Comparison of ENCODE assay signal across 13 cellular contexts in genomic region chrX:13697440-13697839, GRCh38. TPM values are rescaled to one million over a fixed set of nuclear protein-coding genes. Genes with fewer than 3 reads are reported as not detected.
A peak's percentile ranks its signal among the peaks of the same experiment; 100 is the strongest.
DNase-seq lines count a peak whose midpoint lies in the region; ATAC-seq, FAIRE-seq and TF ChIP-seq lines count a peak whose summit lies in the region.
"Had no signal": no experiment of that assay in that cellular context is flagged by ENCODE, and none has a peak within 500 bp of the region (broad histone marks: within the 10 kb centered on the region; RNA-seq: fewer than 3 reads in every experiment).

No MANE protein-coding gene starts in this region.

- DNase-seq in GM12892 (ENCODE audit: insufficient read length) (no peak), NCI-H1105 (lab: John Stamatoyannopoulos, UW) (no peak), dermis blood vessel endothelial cell (no peak), HAP-1 (ENCODE audit: low spot score in 2 of 2) (no peak)
- DNase-seq in central memory CD8-positive, alpha-beta T cell (ENCODE audit: low spot score in 2 of 2), result no peak
- DNase-seq in stimulated activated CD4-positive, alpha-beta T cell treated with anti-CD3 and anti-CD28 coated beads, Interleukin-4, amount 100 ng/mL, for 4 hours, result no peak
- DNase-seq: amniotic stem cell, foreskin fibroblast, H9, NCI-H1694 had no signal

- ATAC-seq in GM21423 (IDR thresholded peaks at IDR 0.05; ENCODE audit: unreplicated experiment) (peak; percentile 56), HG03442 (IDR thresholded peaks at IDR 0.05; ENCODE audit: unreplicated experiment) (peak; percentile 56)
- peak; percentile 79 for ATAC-seq in central memory CD8-positive, alpha-beta T cell (replicated peaks; ENCODE audit: extremely low read depth, poor library complexity, severe bottlenecking)

- H3K27ac Mint-ChIP-seq in central memory CD8-positive, alpha-beta T cell (ENCODE audit: low read depth), result peak overlapping the region; percentile 82
- H3K27ac Mint-ChIP-seq: H9; T-helper 1 cell treated with Interleukin-12 subunit alpha and Interleukin-12 subunit beta and Interleukin-4 antibody, amounts not matched to agents 30 μg/mL and 1 μg/mL, for 36 hours had no signal

- H3K4me3 ChIP-seq in HAP-1, result no peak overlapping the region

- TF ChIP-seq POLR2A in GM12892 (IDR thresholded peaks at IDR 0.05; ENCODE audit: low read depth, low read length), result no peak

- H3K4me3 Mint-ChIP-seq in central memory CD8-positive, alpha-beta T cell, result peak overlapping the region; percentile 61
- H3K4me3 Mint-ChIP-seq: H9; T-helper 1 cell treated with Interleukin-12 subunit alpha and Interleukin-12 subunit beta and Interleukin-4 antibody, amounts not matched to agents 30 μg/mL and 1 μg/mL, for 36 hours had no signal

- in situ Hi-C loops in HAP-1 (cut with MboI; ENCODE audit: low sequenced_read_pairs), result no loop called here

- no peaks in the 10 kb centered on the region for H3K27me3 Mint-ChIP-seq in central memory CD8-positive, alpha-beta T cell

- no peaks in the 10 kb centered on the region for H3K27me3 ChIP-seq in HAP-1 (ENCODE audit: low read depth)

- peak; percentile 83 for FAIRE-seq in GM12892 (lab: Jason Lieb, UNC)

- peaks cover 8% of the 10 kb centered on the region for H3K4me1 ChIP-seq in HAP-1

- peaks cover 12% of the 10 kb centered on the region for H3K36me3 Mint-ChIP-seq in central memory CD8-positive, alpha-beta T cell (ENCODE audit: insufficient read depth)

- H3K4me1 Mint-ChIP-seq in central memory CD8-positive, alpha-beta T cell, result peaks cover 61% of the 10 kb centered on the region

- no peaks in the 10 kb centered on the region for H3K9me3 Mint-ChIP-seq in central memory CD8-positive, alpha-beta T cell
- H3K9me3 Mint-ChIP-seq: T-helper 1 cell treated with Interleukin-12 subunit alpha and Interleukin-12 subunit beta and Interleukin-4 antibody, amounts not matched to agents 30 μg/mL and 1 μg/mL, for 36 hours had no signal

- peaks cover 12% of the 10 kb centered on the region; the same call in 1 of the 2 replicates for H3K36me3 ChIP-seq in HAP-1 (replicated peaks)

- H3K9me3 ChIP-seq in HAP-1, result no peaks in the 10 kb centered on the region

RNA-seq across cellular contexts. Expression of gene RAB9A, which starts 8.5 kb away (rescaled TPM):
- polyA plus RNA-seq in GM12892 (2012; ENCODE audit: missing spikeins), result 53.5 TPM
- total RNA-seq in dermis blood vessel endothelial cell, result 24.2 and 30.8 TPM in 2 replicates

RNA-seq across cellular contexts. Expression of gene TRAPPC2, which starts 37.0 kb away (rescaled TPM):
- polyA plus RNA-seq in GM12892 (2012; ENCODE audit: missing spikeins), result 20.8 TPM
- 11.9 and 17.9 TPM in 2 replicates for total RNA-seq in dermis blood vessel endothelial cell

RNA-seq across cellular contexts. Expression of gene OFD1, which starts 37.1 kb away (rescaled TPM):
- 28.7 TPM for polyA plus RNA-seq in GM12892 (2012; ENCODE audit: missing spikeins)
- total RNA-seq in dermis blood vessel endothelial cell, result 9.4 and 10.2 TPM in 2 replicates

RNA-seq across cellular contexts. Expression of gene TCEANC, which starts 44.5 kb away (rescaled TPM):
- 1.5 TPM for polyA plus RNA-seq in GM12892 (2012; ENCODE audit: missing spikeins)
- total RNA-seq in dermis blood vessel endothelial cell, result 1.7 and 3.1 TPM in 2 replicates
